In the genomic region with DNA sequence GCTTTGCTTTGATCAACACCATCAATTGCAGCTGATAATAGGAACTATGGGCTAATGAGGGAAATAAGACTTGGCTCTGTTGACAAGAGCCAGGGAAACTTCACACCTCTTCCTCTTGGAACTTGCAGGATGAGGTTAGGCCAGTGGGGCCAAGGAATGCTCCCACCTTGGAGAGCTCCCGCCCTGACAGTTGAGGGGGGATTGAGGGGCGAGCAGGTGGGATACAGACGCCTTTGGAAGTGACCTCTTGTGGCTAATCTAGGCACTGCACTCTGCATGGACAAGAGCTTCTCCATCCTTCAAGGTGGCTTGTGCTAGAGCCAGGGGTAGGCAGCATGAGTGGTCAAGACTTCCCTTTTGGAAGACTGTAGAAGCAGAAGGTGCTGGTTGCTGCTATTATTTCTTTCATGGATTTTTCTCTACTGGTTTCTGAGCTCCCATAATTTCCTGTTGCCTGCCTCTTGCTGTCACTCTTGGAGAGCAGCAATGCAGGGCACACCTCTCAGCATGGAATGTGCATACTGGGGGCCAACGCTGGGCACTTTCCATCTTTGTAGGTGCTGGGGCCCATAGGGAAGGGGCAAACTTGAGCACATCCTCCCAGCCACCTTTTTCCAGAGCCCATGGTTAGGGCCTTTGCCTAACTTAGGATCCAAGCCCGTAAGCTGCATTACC, we compare ENCODE assay signal across 8 cellular contexts. TPM values are rescaled to one million over a fixed set of nuclear protein-coding genes. Genes with fewer than 3 reads are reported as not detected.
DNase-seq lines count a peak whose midpoint lies in the region; ATAC-seq and TF ChIP-seq lines count a peak whose summit lies in the region.

No MANE protein-coding gene starts in this region.

- H3K4me3 ChIP-seq in LNCaP clone FGC (ENCODE audit: low read depth, low read length) (no peak overlapping the region), epithelial cell of esophagus (ENCODE audit: low read length) (no peak overlapping the region)

- H3K4me1 Mint-ChIP-seq in osteocyte (ENCODE audit: unreplicated experiment) = peaks cover 3% of the 10 kb centered on the region

- no peak for ATAC-seq in GM18907 (IDR thresholded peaks at IDR 0.05; ENCODE audit: unreplicated experiment)
- ATAC-seq in HG03378 (IDR thresholded peaks at IDR 0.05; ENCODE audit: unreplicated experiment) = no peak

- H3K36me3 Mint-ChIP-seq in osteocyte (ENCODE audit: unreplicated experiment) = no peaks in the 10 kb centered on the region

- no peaks in the 10 kb centered on the region for H3K9me3 Mint-ChIP-seq in osteocyte (ENCODE audit: unreplicated experiment)

- TF ChIP-seq CTCF in LNCaP clone FGC (IDR thresholded peaks at IDR 0.05; ENCODE audit: control insufficient read depth, extremely low read depth, insufficient read depth) (peak; percentile 68), epithelial cell of esophagus (IDR thresholded peaks at IDR 0.05; ENCODE audit: insufficient read depth, low read depth, low read length, missing control alignments) (peak; percentile 89), osteocyte (IDR thresholded peaks at IDR 0.05) (peak; percentile 70)

- H3K27ac Mint-ChIP-seq in osteocyte (ENCODE audit: unreplicated experiment) = no peak overlapping the region

- H3K4me3 Mint-ChIP-seq in osteocyte (ENCODE audit: unreplicated experiment) = no peak overlapping the region

- H3K27me3 Mint-ChIP-seq in osteocyte (ENCODE audit: unreplicated experiment) = no peaks in the 10 kb centered on the region

- DNase-seq in NCI-H345 (lab: John Stamatoyannopoulos, UW) (peak; percentile 31), NCI-H345 treated with DMSO at 0.1 percent for 48 hours (lab: John Stamatoyannopoulos, UW; ENCODE audit: unreplicated experiment) (no peak), LNCaP clone FGC (ENCODE audit: low read depth) (no peak), epithelial cell of esophagus (ENCODE audit: low read depth) (peak; percentile 59), osteocyte (ENCODE audit: extremely low spot score, unreplicated experiment) (no peak)
- peak; percentile 44 to 59 for DNase-seq in activated CD4-positive, alpha-beta T cell treated with anti-CD3 and anti-CD28 coated beads, Interleukin-2, amount 50 U/mL, for 48 hours

RNA-seq across cellular contexts. Expression of a gene that starts 2.3 kb away (rescaled TPM):
- total RNA-seq in osteocyte = 50.3 and 52.8 TPM in 2 replicates

RNA-seq across cellular contexts. Expression of a gene that starts 50.7 kb away (rescaled TPM):
- total RNA-seq in osteocyte = 10.7 and 12.4 TPM in 2 replicates

RNA-seq across cellular contexts. Expression of a gene that starts 52.3 kb away (rescaled TPM):
- not detected in 2 replicates for total RNA-seq in osteocyte

RNA-seq across cellular contexts. Expression of a gene that starts 56.0 kb away (rescaled TPM):
- total RNA-seq in osteocyte = 95.8 and 104 TPM in 2 replicates

Comparison
In these comparisons a context has a peak if more than half of its experiments do, and no peak if none do; other contexts are left out.
1. DNase-seq: peak in NCI-H345 (single experiment), activated CD4-positive, alpha-beta T cell treated with anti-CD3 and anti-CD28 coated beads, Interleukin-2, amount 50 U/mL, for 48 hours (2 of 2) and epithelial cell of esophagus (single experiment); none in NCI-H345 treated with DMSO at 0.1 percent for 48 hours (single experiment), LNCaP clone FGC (single experiment) and osteocyte (single experiment).
2. Peak in every context shown above with its lines, with median percentiles within 50 percentile points of each other: CTCF ChIP-seq.